In genomic region chr4:113762061-113762850, GRCh38 we compare ENCODE assay signal across 8 cellular contexts. TPM values are rescaled to one million over a fixed set of nuclear protein-coding genes. Genes with fewer than 3 reads are reported as not detected.
A peak's percentile ranks its signal among the peaks of the same experiment; 100 is the strongest.
DNase-seq lines count a peak whose midpoint lies in the region; ATAC-seq and TF ChIP-seq lines count a peak whose summit lies in the region.

No MANE protein-coding gene starts in this region.

- no peaks in the 10 kb centered on the region; the same call in none of the 2 replicates for H3K36me3 ChIP-seq in Panc1 (ENCODE audit: control insufficient read depth, insufficient read depth, low read length)
- H3K36me3 ChIP-seq in esophagus muscularis mucosa = no peaks in the 10 kb centered on the region
- peaks cover 5% of the 10 kb centered on the region for H3K36me3 ChIP-seq in muscle layer of colon (ENCODE audit: insufficient read depth, low read length)

- H3K4me3 ChIP-seq in Panc1 (ENCODE audit: low read depth in 2 of 2, low read length in 2 of 2) (peak overlapping the region; percentile 73 to 97), esophagus muscularis mucosa (peak overlapping the region; percentile 66 to 91 (median 78)), muscle layer of colon (ENCODE audit: low read depth in 1 of 2, low read length in 2 of 2) (peak overlapping the region; percentile 97 to 99)

- WGBS in esophagus muscularis mucosa = under 1% methylated on average over 21 of the region's 44 CpGs

- ATAC-seq in GM21723 (IDR thresholded peaks at IDR 0.05; ENCODE audit: unreplicated experiment) (peak; percentile 67), Panc1 (peak; percentile 83)

- peaks cover 8% of the 10 kb centered on the region for H3K4me1 ChIP-seq in Panc1 (ENCODE audit: control insufficient read depth, insufficient read depth, low read length)
- peaks cover 8 to 30% (median 29%) of the 10 kb centered on the region in 4 donors for H3K4me1 ChIP-seq in esophagus muscularis mucosa
- H3K4me1 ChIP-seq in muscle layer of colon (ENCODE audit: insufficient read depth, low read length) = peaks cover 11% of the 10 kb centered on the region

- CTCF ChIA-PET in Panc1 (lab: Charles Lee) = no interaction called here

- H3K9me3 ChIP-seq in Panc1 (ENCODE audit: control insufficient read depth, insufficient read depth, low read depth, low read length) = no peaks in the 10 kb centered on the region
- H3K9me3 ChIP-seq in esophagus muscularis mucosa = no peaks in the 10 kb centered on the region
- H3K9me3 ChIP-seq in muscle layer of colon (ENCODE audit: low read length) = no peaks in the 10 kb centered on the region

- H3K27me3 ChIP-seq in Panc1 (ENCODE audit: control insufficient read depth, insufficient read depth, low read length) = no peaks in the 10 kb centered on the region
- no peaks in the 10 kb centered on the region for H3K27me3 ChIP-seq in esophagus muscularis mucosa
- H3K27me3 ChIP-seq in muscle layer of colon (ENCODE audit: control insufficient read depth in 1 of 2, insufficient read depth in 2 of 2, low read length in 2 of 2) = no peaks in the 10 kb centered on the region

- intact Hi-C loops in Panc1 (cut with micrococcal nuclease; ENCODE audit: unreplicated experiment) (loop anchor here (5.0 kb wide), 1 partner anchor 365 kb away; no protein-coding TSS in a partner anchor), esophagus muscularis mucosa (cut with DNase I) (loop anchor here (5.0 to 10.0 kb wide), 3 partner anchors 75 to 307 kb away; partner anchors contain the start of gene ARSJ)

- DNase-seq in DMS79 (lab: John Stamatoyannopoulos, UW) (peak; percentile 66), KG1 (lab: John Stamatoyannopoulos, UW) (peak; percentile 99), Panc1 (ENCODE audit: low read depth, low spot score) (peak; percentile 91), activated T-helper 1 cell treated with Interleukin-2 at 50 U/mL for 16 hours (ENCODE audit: low read depth) (peak; percentile 95), esophagus muscularis mucosa (ENCODE audit: extremely low spot score) (peak; percentile 100)
- peak; percentile 98 for DNase-seq in stimulated activated CD8-positive, alpha-beta memory T cell treated with anti-CD3 and anti-CD28 coated beads, Interleukin-7, amount 100 ng/mL, for 1 hour (ENCODE audit: low read depth in 2 of 2)

- no peak for TF ChIP-seq EP300 in esophagus muscularis mucosa (IDR thresholded peaks at IDR 0.05)

- no TSS peak for BruUV-seq in Panc1 (replicated peaks; lab: Mats Ljungman, UMichigan)

- peak overlapping the region; percentile 93 for H3K27ac ChIP-seq in Panc1 (ENCODE audit: low read length)
- H3K27ac ChIP-seq in esophagus muscularis mucosa (replicated peaks in 1 of 4) = peak overlapping the region; percentile 96 to 99 (median 98)
- peak overlapping the region; percentile 99 for H3K27ac ChIP-seq in muscle layer of colon (ENCODE audit: low read depth, low read length)

- peak; percentile 33 for TF ChIP-seq CTCF in Panc1 (IDR thresholded peaks at IDR 0.05)
- no peak for TF ChIP-seq CTCF in esophagus muscularis mucosa (IDR thresholded peaks at IDR 0.05)

- peak; percentile 95 for TF ChIP-seq POLR2A in esophagus muscularis mucosa (IDR thresholded peaks at IDR 0.05; ENCODE audit: low read depth)

- in situ Hi-C loops in Panc1 (cut with HindIII; ENCODE audit: low pct_unique_long_range_greater_than_20kb, low sequenced_read_pairs) = no loop called here

- POLR2A ChIA-PET in Panc1 (lab: Charles Lee) = no interaction called here

- peak overlapping the region; percentile 94 for H3K9ac ChIP-seq in muscle layer of colon (ENCODE audit: low read length)

RNA-seq across cellular contexts. Expression of gene CAMK2D, which starts 0.7 kb away (rescaled TPM):
- total RNA-seq in Panc1 (2021; ENCODE audit: unreplicated experiment) = 29.5 TPM
- polyA plus RNA-seq in Panc1 (2012; ENCODE audit: insufficient read length) = 21.1 TPM
- total RNA-seq in esophagus muscularis mucosa = 10 to 100 TPM; 48.2 to 66.2 (median 51.2) TPM

Comparison
In these comparisons a context has a peak if more than half of its experiments do, and no peak if none do; other contexts are left out.
1. Peak in every context shown above with its lines: DNase-seq, ATAC-seq, H3K4me3 ChIP-seq and H3K27ac ChIP-seq.